ENCODE assay signal across 12 cellular contexts in genomic region chr1:31683997-31684396, GRCh38. TPM values are rescaled to one million over a fixed set of nuclear protein-coding genes. Genes with fewer than 3 reads are reported as not detected.
DNase-seq lines count a peak whose midpoint lies in the region; ATAC-seq, FAIRE-seq and TF ChIP-seq lines count a peak whose summit lies in the region.
"Had no signal": no experiment of that assay in that cellular context is flagged by ENCODE, and none has a peak within 500 bp of the region (broad histone marks: within the 10 kb centered on the region; RNA-seq: fewer than 3 reads in every experiment).

No MANE protein-coding gene starts in this region.

- H3K36me3 ChIP-seq in K562 (ENCODE audit: control insufficient read depth, insufficient read depth, low read length): no peaks in the 10 kb centered on the region

- FAIRE-seq in K562 (lab: Jason Lieb, UNC): no peak
- FAIRE-seq: colon, TTC549 had no signal

- H3K4me1 ChIP-seq in K562 (replicated peaks in 1 of 2; ENCODE audit: control insufficient read depth in 2 of 2, insufficient read depth in 2 of 2, low read length in 2 of 2): peaks cover 0 to 9% of the 10 kb centered on the region in 2 experiments; a peak in 1 of 5 replicates

- H3K27me3 ChIP-seq in K562 (ENCODE audit: control insufficient read depth in 2 of 2, insufficient read depth in 2 of 2, low read length in 2 of 2): peaks cover 67 to 91% of the 10 kb centered on the region in 2 experiments

- peaks cover 9% of the 10 kb centered on the region for H3K4me1 Mint-ChIP-seq in memory B cell

- H3K27ac ChIP-seq in K562 (ENCODE audit: extremely low read depth, low read depth, low read length): no peak overlapping the region

- no peak overlapping the region for H3K27ac Mint-ChIP-seq in memory B cell

- no peak overlapping the region for H3K4me2 ChIP-seq in K562 (ENCODE audit: insufficient read depth, low read length)

- peaks cover 24% of the 10 kb centered on the region for H3K27me3 Mint-ChIP-seq in memory B cell

- no peaks in the 10 kb centered on the region for H3K9me1 ChIP-seq in K562 (ENCODE audit: control insufficient read depth, insufficient read depth, low read length)

- H3K9ac ChIP-seq in K562 (ENCODE audit: insufficient read depth in 1 of 2, low read depth in 2 of 2, low read length in 2 of 2): 0 out of 4 replicates have a peak overlapping the region, but pooled peaks of 1 of the 2 experiments have one; percentile 32

- no peak for TF ChIP-seq POLR2A in K562 (conservative IDR thresholded peaks at IDR 0.05)

- H2AFZ ChIP-seq in K562 (ENCODE audit: low read depth, low read length): no peak overlapping the region

- TF ChIP-seq RAD21 in K562 (CRISPR knock-in tag; conservative IDR thresholded peaks at IDR 0.05 in 1 of 2, IDR thresholded peaks at IDR 0.05 in 1 of 2): peak in 1 of 2 experiments; percentile 51; a peak in 2 of 4 replicates

- DNase-seq in CD1c-positive myeloid dendritic cell (ENCODE audit: extremely low spot score) (peak; percentile 24), HFF-Myc (ENCODE audit: extremely low read depth, low read depth) (no peak), K562 (ENCODE audit: extremely low read depth in 1 of 4, low spot score in 3 of 4) (peak; percentile 36 to 67 (median 60)), memory B cell (ENCODE audit: low spot score in 2 of 2) (no peak), posterior cingulate gyrus (no peak), NCI-H446 treated with DMSO at 0.1 percent for 48 hours (lab: John Stamatoyannopoulos, UW) (no peak), SK-N-DZ (ENCODE audit: low spot score) (no peak), cerebellum (ENCODE audit: low spot score) (no peak)
- DNase-seq: NCI-H1436 had no signal

- intact Hi-C loops in K562 (cut with micrococcal nuclease) (no loop called here), posterior cingulate gyrus (cut with DNase I) (no loop called here)

- CTCF ChIA-PET in K562 (lab: Yijun Ruan, JAX; ENCODE audit: low intra/inter-chr PET ratio): no interaction called here

- POLR2A ChIA-PET in K562 (lab: Yijun Ruan, JAX): interaction anchor here (0.6 kb wide), 1 partner anchor 8 kb away, joined by 3 read pairs; no protein-coding TSS in a partner anchor

- no peaks in the 10 kb centered on the region for H3K36me3 Mint-ChIP-seq in memory B cell

- no TSS peak for BruUV-seq in K562 (replicated peaks; lab: Mats Ljungman, UMichigan)

- TF ChIP-seq CTCF in HFF-Myc (IDR thresholded peaks at IDR 0.05; ENCODE audit: low read depth, low read length, missing control alignments): peak; percentile 40
- peak; percentile 60 to 71 (median 66) for TF ChIP-seq CTCF in K562 (IDR thresholded peaks at IDR 0.05 in 2 of 3, conservative IDR thresholded peaks at IDR 0.05 in 1 of 3; ENCODE audit: insufficient read depth in 2 of 3, low read depth in 1 of 3, low read length in 3 of 3)

- in situ Hi-C loops in K562 (cut with MboI): no loop called here

- TF ChIP-seq EP300 in K562 (IDR thresholded peaks at IDR 0.05; ENCODE audit: low read length): no peak

- 1% methylated on average over 11 of the region's 11 CpGs for WGBS in K562 (ENCODE audit: insufficient coverage, low coverage, missing lambda C conversion rate)

- H3K4me3 Mint-ChIP-seq in memory B cell: no peak overlapping the region

- ATAC-seq in K562 (peak; percentile 90), memory B cell (ENCODE audit: low read depth) (peak; percentile 51)

- H4K20me1 ChIP-seq in K562 (replicated peaks; ENCODE audit: control insufficient read depth, insufficient read depth, low read length): peaks cover 25% of the 10 kb centered on the region

- H3K9me3 Mint-ChIP-seq in memory B cell: no peaks in the 10 kb centered on the region

- H3K4me3 ChIP-seq in HFF-Myc (replicated peaks; ENCODE audit: low read depth, low read length) (no peak overlapping the region), K562 (no peak overlapping the region)
- H3K4me3 ChIP-seq: lung had no signal

- no peaks in the 10 kb centered on the region for H3K79me2 ChIP-seq in K562 (ENCODE audit: control insufficient read depth, insufficient read depth, low read length)

- H3K9me3 ChIP-seq in K562 (replicated peaks; ENCODE audit: control insufficient read depth, insufficient read depth, low read depth, low read length): no peaks in the 10 kb centered on the region

TF ChIP-seq in K562, 482 proteins besides CTCF, POLR2A, EP300 and RAD21:
- TF ChIP-seq HINFP (tag; conservative IDR thresholded peaks at IDR 0.05; ENCODE audit: low read depth): peak; percentile 74; the same call in 1 of the 2 replicates
- TF ChIP-seq EGR1 (conservative IDR thresholded peaks at IDR 0.05): 0 out of 2 replicates have a peak, but pooled peaks have one; percentile 16
- no peak for TF ChIP-seq ZNF583 (CRISPR knock-in tag; IDR thresholded peaks at IDR 0.05)
- peak; percentile 32 for TF ChIP-seq PKNOX1 (IDR thresholded peaks at IDR 0.05)
- peak; percentile 32; the same call in 1 of the 2 replicates for TF ChIP-seq SMC3 (conservative IDR thresholded peaks at IDR 0.05; ENCODE audit: insufficient read depth, low read depth, low read length)
- TF ChIP-seq ZNF121 (CRISPR knock-in tag; conservative IDR thresholded peaks at IDR 0.05): peak; percentile 57
- no peak for TF ChIP-seq POLR2AphosphoS5 (IDR thresholded peaks at IDR 0.05; ENCODE audit: control insufficient read depth, insufficient read depth, low read depth, low read length)

RNA-seq across cellular contexts. Expression of gene COL16A1, which starts 19.8 kb away (rescaled TPM):
- 0.44 TPM in 1 of 2 replicates, not detected in the other for total RNA-seq in K562 (2011; cell fraction: chromatin; rRNA removed; ENCODE audit: low replicate concordance)
- total RNA-seq in K562 (2011; cell fraction: nucleolus; rRNA removed): 0.13 and 0.17 TPM in 2 replicates
- not detected in 2 replicates for total RNA-seq in K562 (2011; cell fraction: nucleoplasm; rRNA removed)
- 0.04 TPM in 1 of 2 replicates, not detected in the other for total RNA-seq in K562 (2014; rRNA removed)
- not detected in 2 replicates for total RNA-seq in K562 (2014; rRNA removed; fragmentation: Illumina TruSeq; extraction: Trizol)
- 0.08 TPM in 1 of 2 replicates, not detected in the other for total RNA-seq in K562 (2015; rRNA removed; fragmentation: Illumina TruSeq; extraction: Trizol)
- 0.54 and 0.60 TPM in 2 replicates for total RNA-seq in K562 (2021)
- 0.11 TPM in 1 of 2 replicates, not detected in the other for polyA plus RNA-seq in K562 (2011; rRNA removed)
- not detected in 2 replicates for polyA plus RNA-seq in K562 (2011; cell fraction: cytosol; rRNA removed)
- 0.31 and 0.36 TPM in 2 replicates for polyA plus RNA-seq in K562 (2011; cell fraction: nucleus; rRNA removed)
- 0.37 TPM in 1 of 2 replicates, not detected in the other for polyA plus RNA-seq in K562 (2012)
- polyA plus RNA-seq in K562 (2014; fragmentation: Illumina TruSeq; extraction: Trizol): not detected in 2 replicates
- polyA plus RNA-seq in K562 (2014; fragmentation: Nextera tagmentation; extraction: Ambion mirVana): not detected
- 0.11 TPM in 1 of 2 replicates, not detected in the other for polyA plus RNA-seq in K562 (2014; rRNA removed)
- not detected in 2 replicates for polyA minus RNA-seq in K562 (2011; rRNA and poly(A)+ RNA removed)
- polyA minus RNA-seq in K562 (2011; cell fraction: cytosol; rRNA and poly(A)+ RNA removed): not detected in 2 replicates
- polyA minus RNA-seq in K562 (2011; cell fraction: nucleus; rRNA and poly(A)+ RNA removed): not detected in 2 replicates
- polyA plus RNA-seq in SK-N-DZ (2014; cell fraction: cytosol; rRNA removed): 3.5 and 5.8 TPM in 2 replicates
- polyA plus RNA-seq in SK-N-DZ (2014; cell fraction: nucleus; rRNA removed): 70.8 and 89.0 TPM in 2 replicates
- 9.3 TPM for total RNA-seq in cerebellum

RNA-seq across cellular contexts. Expression of gene PEF1, which starts 39.3 kb away (rescaled TPM):
- 15.8 and 31.8 TPM in 2 replicates for total RNA-seq in K562 (2011; cell fraction: chromatin; rRNA removed; ENCODE audit: low replicate concordance)
- 33.0 and 33.2 TPM in 2 replicates for total RNA-seq in K562 (2011; cell fraction: nucleolus; rRNA removed)
- total RNA-seq in K562 (2011; cell fraction: nucleoplasm; rRNA removed): 32.8 and 35.6 TPM in 2 replicates
- total RNA-seq in K562 (2014; rRNA removed): 76.6 and 87.6 TPM in 2 replicates
- total RNA-seq in K562 (2014; rRNA removed; fragmentation: Illumina TruSeq; extraction: Trizol): 39.4 and 46.0 TPM in 2 replicates
- 48.8 and 49.1 TPM in 2 replicates for total RNA-seq in K562 (2015; rRNA removed; fragmentation: Illumina TruSeq; extraction: Trizol)
- 61.0 and 61.9 TPM in 2 replicates for total RNA-seq in K562 (2021)
- 73.7 and 104 TPM in 2 replicates for polyA plus RNA-seq in K562 (2011; rRNA removed)
- 124 and 143 TPM in 2 replicates for polyA plus RNA-seq in K562 (2011; cell fraction: cytosol; rRNA removed)
- 54.6 and 59.0 TPM in 2 replicates for polyA plus RNA-seq in K562 (2011; cell fraction: nucleus; rRNA removed)
- polyA plus RNA-seq in K562 (2012): 51.6 and 78.2 TPM in 2 replicates
- 95.5 and 97.8 TPM in 2 replicates for polyA plus RNA-seq in K562 (2014; fragmentation: Illumina TruSeq; extraction: Trizol)
- 10 to 100 TPM; 26.3 to 33.0 TPM for polyA plus RNA-seq in K562 (2014; fragmentation: Nextera tagmentation; extraction: Ambion mirVana)
- polyA plus RNA-seq in K562 (2014; rRNA removed): 78.2 and 82.5 TPM in 2 replicates
- 64.1 and 71.1 TPM in 2 replicates for polyA minus RNA-seq in K562 (2011; rRNA and poly(A)+ RNA removed)
- polyA minus RNA-seq in K562 (2011; cell fraction: cytosol; rRNA and poly(A)+ RNA removed): 46.2 and 46.7 TPM in 2 replicates
- 14.0 and 23.8 TPM in 2 replicates for polyA minus RNA-seq in K562 (2011; cell fraction: nucleus; rRNA and poly(A)+ RNA removed)
- 52.4 and 54.0 TPM in 2 replicates for polyA plus RNA-seq in SK-N-DZ (2014; cell fraction: cytosol; rRNA removed)
- polyA plus RNA-seq in SK-N-DZ (2014; cell fraction: nucleus; rRNA removed): 29.5 and 32.3 TPM in 2 replicates
- total RNA-seq in cerebellum: 29.2 TPM

Comparison
In these comparisons a context has a peak if more than half of its experiments do, and no peak if none do; other contexts are left out.
1. DNase-seq: peak in CD1c-positive myeloid dendritic cell (single experiment) and K562 (4 of 4); none in HFF-Myc (single experiment), memory B cell (0 of 2), posterior cingulate gyrus (0 of 10), NCI-H446 treated with DMSO at 0.1 percent for 48 hours (single experiment), SK-N-DZ (single experiment) and cerebellum (single experiment).